Comparison of ENCODE assay signal across 17 cellular contexts in genomic region chr19:35011091-35011689, GRCh38. TPM values are rescaled to one million over a fixed set of nuclear protein-coding genes. Genes with fewer than 3 reads are reported as not detected.
A peak's percentile ranks its signal among the peaks of the same experiment; 100 is the strongest.
DNase-seq lines count a peak whose midpoint lies in the region; ATAC-seq and TF ChIP-seq lines count a peak whose summit lies in the region.
"Had no signal": no experiment of that assay in that cellular context is flagged by ENCODE, and none has a peak within 500 bp of the region (broad histone marks: within the 10 kb centered on the region; RNA-seq: fewer than 3 reads in every experiment).

No MANE protein-coding gene starts in this region.

- no peak overlapping the region for H2BK120ac ChIP-seq in mesenchymal stem cell (ENCODE audit: low read depth, low read length)

- no peak overlapping the region for H3K9ac ChIP-seq in mesenchymal stem cell (ENCODE audit: low read length)

- H3K18ac ChIP-seq in mesenchymal stem cell (ENCODE audit: low read depth in 1 of 2, low read length in 2 of 2) = no peak overlapping the region

- H3K27ac Mint-ChIP-seq in activated naive CD4-positive, alpha-beta T cell treated with anti-CD3 and anti-CD28 coated beads, Interleukin-2, amount 50 U/mL, for 24 hours = peak overlapping the region; percentile 55
- peak overlapping the region; percentile 65 for H3K27ac Mint-ChIP-seq in activated naive CD8-positive, alpha-beta T cell treated with anti-CD3 and anti-CD28 coated beads, Interleukin-2, amount 50 U/mL, for 24 hours
- peak overlapping the region; percentile 93 for H3K27ac Mint-ChIP-seq in stimulated activated effector memory CD8-positive, alpha-beta T cell treated with anti-CD3 and anti-CD28 coated beads, Interleukin-12 subunit alpha, Interleukin-12 subunit beta, amount 100 ng/mL, for 72 hours
- H3K27ac Mint-ChIP-seq in HFFc6 = no peak overlapping the region
- H3K27ac Mint-ChIP-seq: GM23338 had no signal

- H2AFZ ChIP-seq in mesenchymal stem cell (ENCODE audit: low read depth, low read length) = no peak overlapping the region
- H2AFZ ChIP-seq: GM23338 had no signal

- TF ChIP-seq CTCF in RWPE1 (conservative IDR thresholded peaks at IDR 0.05; ENCODE audit: low read depth) (no peak), HFFc6 (IDR thresholded peaks at IDR 0.05) (no peak)

- peaks cover 63 to 81% of the 10 kb centered on the region in 2 experiments for H3K36me3 ChIP-seq in mesenchymal stem cell (ENCODE audit: control insufficient read depth in 1 of 2, insufficient read depth in 2 of 2, low read depth in 1 of 2, low read length in 2 of 2)

- H3K36me3 Mint-ChIP-seq in activated naive CD4-positive, alpha-beta T cell treated with anti-CD3 and anti-CD28 coated beads, Interleukin-2, amount 50 U/mL, for 24 hours = peaks cover 13% of the 10 kb centered on the region
- H3K36me3 Mint-ChIP-seq in activated naive CD8-positive, alpha-beta T cell treated with anti-CD3 and anti-CD28 coated beads, Interleukin-2, amount 50 U/mL, for 24 hours (ENCODE audit: low read depth) = peaks cover 49% of the 10 kb centered on the region
- H3K36me3 Mint-ChIP-seq in stimulated activated effector memory CD8-positive, alpha-beta T cell treated with anti-CD3 and anti-CD28 coated beads, Interleukin-12 subunit alpha, Interleukin-12 subunit beta, amount 100 ng/mL, for 72 hours = peaks cover 98% of the 10 kb centered on the region
- H3K36me3 Mint-ChIP-seq in HFFc6 (ENCODE audit: low read depth) = peaks cover 12% of the 10 kb centered on the region; the same call in 1 of the 2 replicates

- no peak overlapping the region for H3K4ac ChIP-seq in mesenchymal stem cell (ENCODE audit: low read depth in 1 of 2, low read length in 2 of 2)

- H3K14ac ChIP-seq in mesenchymal stem cell (ENCODE audit: low read length in 2 of 2) = no peak overlapping the region

- H3K27ac ChIP-seq in RWPE1 (peak overlapping the region; percentile 8; the same call in 1 of the 2 replicates), mesenchymal stem cell (ENCODE audit: low read length, poor library complexity, severe bottlenecking) (no peak overlapping the region)
- H3K27ac ChIP-seq: prostate gland had no signal

- POLR2A ChIA-PET in RWPE1 (lab: Yijun Ruan, JAX; ENCODE audit: low non-redundant PET) = no interaction called here

- no peak overlapping the region for H2BK12ac ChIP-seq in mesenchymal stem cell (ENCODE audit: low read length in 2 of 2)

- WGBS in mesenchymal stem cell = 98% methylated on average over 13 of the region's 13 CpGs

- no peaks in the 10 kb centered on the region for H3K9me3 Mint-ChIP-seq in activated naive CD4-positive, alpha-beta T cell treated with anti-CD3 and anti-CD28 coated beads, Interleukin-2, amount 50 U/mL, for 24 hours
- no peaks in the 10 kb centered on the region for H3K9me3 Mint-ChIP-seq in activated naive CD8-positive, alpha-beta T cell treated with anti-CD3 and anti-CD28 coated beads, Interleukin-2, amount 50 U/mL, for 24 hours
- no peaks in the 10 kb centered on the region for H3K9me3 Mint-ChIP-seq in stimulated activated effector memory CD8-positive, alpha-beta T cell treated with anti-CD3 and anti-CD28 coated beads, Interleukin-12 subunit alpha, Interleukin-12 subunit beta, amount 100 ng/mL, for 72 hours
- no peaks in the 10 kb centered on the region for H3K9me3 Mint-ChIP-seq in HFFc6
- H3K9me3 Mint-ChIP-seq: GM23338 had no signal

- H3K23ac ChIP-seq in mesenchymal stem cell (ENCODE audit: low read length in 2 of 2) = no peak overlapping the region

- CTCF ChIA-PET in RWPE1 (lab: Yijun Ruan, JAX) = no interaction called here

- H3K79me1 ChIP-seq in mesenchymal stem cell (replicated peaks; ENCODE audit: low read length, poor library complexity, severe bottlenecking) = peaks cover 40% of the 10 kb centered on the region

- H3K4me3 Mint-ChIP-seq in activated naive CD4-positive, alpha-beta T cell treated with anti-CD3 and anti-CD28 coated beads, Interleukin-2, amount 50 U/mL, for 24 hours = no peak overlapping the region
- no peak overlapping the region for H3K4me3 Mint-ChIP-seq in activated naive CD8-positive, alpha-beta T cell treated with anti-CD3 and anti-CD28 coated beads, Interleukin-2, amount 50 U/mL, for 24 hours
- peak overlapping the region; percentile 17 for H3K4me3 Mint-ChIP-seq in stimulated activated effector memory CD8-positive, alpha-beta T cell treated with anti-CD3 and anti-CD28 coated beads, Interleukin-12 subunit alpha, Interleukin-12 subunit beta, amount 100 ng/mL, for 72 hours
- no peak overlapping the region for H3K4me3 Mint-ChIP-seq in HFFc6
- H3K4me3 Mint-ChIP-seq: GM23338 had no signal

- no peaks in the 10 kb centered on the region for H3K27me3 Mint-ChIP-seq in activated naive CD4-positive, alpha-beta T cell treated with anti-CD3 and anti-CD28 coated beads, Interleukin-2, amount 50 U/mL, for 24 hours
- H3K27me3 Mint-ChIP-seq in activated naive CD8-positive, alpha-beta T cell treated with anti-CD3 and anti-CD28 coated beads, Interleukin-2, amount 50 U/mL, for 24 hours = no peaks in the 10 kb centered on the region
- H3K27me3 Mint-ChIP-seq in HFFc6 (ENCODE audit: insufficient read depth) = peaks cover 1% of the 10 kb centered on the region; the same call in 1 of the 2 replicates

- peaks cover 9% of the 10 kb centered on the region for H3K4me1 ChIP-seq in mesenchymal stem cell (ENCODE audit: control insufficient read depth, insufficient read depth, low read depth, low read length)

- H3K4me3 ChIP-seq in mesenchymal stem cell (ENCODE audit: insufficient read depth in 1 of 2, low read depth in 1 of 2, low read length in 2 of 2) = no peak overlapping the region
- H3K4me3 ChIP-seq: GM23338, lung, prostate gland had no signal

- H2AK5ac ChIP-seq in mesenchymal stem cell (ENCODE audit: low read length, severe bottlenecking) = no peak overlapping the region

- no peak for DNase-seq in activated naive CD4-positive, alpha-beta T cell (lab: John Stamatoyannopoulos, UW)
- no peak for DNase-seq in RWPE1 (ENCODE audit: low spot score)
- DNase-seq in activated naive CD8-positive, alpha-beta T cell treated with anti-CD3 and anti-CD28 coated beads, Interleukin-2, amount 50 U/mL, for 24 hours = no peak
- no peak for DNase-seq in stimulated activated effector memory CD8-positive, alpha-beta T cell treated with anti-CD3 and anti-CD28 coated beads, Interleukin-12 subunit alpha, Interleukin-12 subunit beta, amount 100 ng/mL, for 72 hours (ENCODE audit: low spot score in 2 of 2)
- DNase-seq in HFFc6 = no peak
- no peak for DNase-seq in NCI-H446 (lab: John Stamatoyannopoulos, UW)
- no peak for DNase-seq in mesenchymal stem cell
- DNase-seq: amniotic stem cell, foreskin melanocyte, GDM1, NCI-H2171, NCI-H82 had no signal

- peaks cover 65% of the 10 kb centered on the region for H3K4me1 Mint-ChIP-seq in activated naive CD4-positive, alpha-beta T cell treated with anti-CD3 and anti-CD28 coated beads, Interleukin-2, amount 50 U/mL, for 24 hours
- H3K4me1 Mint-ChIP-seq in activated naive CD8-positive, alpha-beta T cell treated with anti-CD3 and anti-CD28 coated beads, Interleukin-2, amount 50 U/mL, for 24 hours = peaks cover 62% of the 10 kb centered on the region
- peaks cover 73% of the 10 kb centered on the region for H3K4me1 Mint-ChIP-seq in stimulated activated effector memory CD8-positive, alpha-beta T cell treated with anti-CD3 and anti-CD28 coated beads, Interleukin-12 subunit alpha, Interleukin-12 subunit beta, amount 100 ng/mL, for 72 hours
- H3K4me1 Mint-ChIP-seq in HFFc6 (ENCODE audit: low read depth) = peaks cover 10% of the 10 kb centered on the region

- no peak overlapping the region for H4K8ac ChIP-seq in mesenchymal stem cell (ENCODE audit: low read length)

- H2BK5ac ChIP-seq in mesenchymal stem cell (ENCODE audit: low read depth, low read length, poor library complexity, severe bottlenecking) = no peak overlapping the region

- ATAC-seq in activated naive CD8-positive, alpha-beta T cell treated with anti-CD3 and anti-CD28 coated beads, Interleukin-2, amount 50 U/mL, for 24 hours = no peak
- ATAC-seq in stimulated activated effector memory CD8-positive, alpha-beta T cell treated with anti-CD3 and anti-CD28 coated beads, Interleukin-12 subunit alpha, Interleukin-12 subunit beta, amount 100 ng/mL, for 72 hours = peak; percentile 38
- ATAC-seq: GM23338 had no signal

- H4K91ac ChIP-seq in mesenchymal stem cell (ENCODE audit: low read length) = no peak overlapping the region

- no peaks in the 10 kb centered on the region for H3K9me3 ChIP-seq in mesenchymal stem cell (ENCODE audit: control insufficient read depth, low read length)
- H3K9me3 ChIP-seq: prostate gland had no signal

- no peak overlapping the region for H2BK15ac ChIP-seq in mesenchymal stem cell (ENCODE audit: low read depth, poor library complexity, severe bottlenecking)

- no peaks in the 10 kb centered on the region for H3K27me3 ChIP-seq in mesenchymal stem cell (ENCODE audit: control insufficient read depth in 1 of 2, insufficient read depth in 1 of 2, low read length in 2 of 2)

- no peak overlapping the region for H3K4me2 ChIP-seq in mesenchymal stem cell (ENCODE audit: low read length, poor library complexity, severe bottlenecking)
- H3K4me2 ChIP-seq: GM23338 had no signal

RNA-seq across cellular contexts. Expression of gene GRAMD1A, which starts 11.1 kb away (rescaled TPM):
- 10 to 100 TPM; 48.2 to 51.3 (median 50.0) TPM for total RNA-seq in HFFc6 (2021; fragmentation: NEBNext Ultra II Directional; extraction: Animal tissue kit (Norgen Biotek cat#: 25700))
- polyA plus RNA-seq in mesenchymal stem cell (2013, experiment 1 of 2) = 54.4 TPM
- polyA plus RNA-seq in mesenchymal stem cell (2013, experiment 2 of 2) = 53.5 TPM

RNA-seq across cellular contexts. Expression of gene SCN1B, which starts 19.1 kb away (rescaled TPM):
- total RNA-seq in HFFc6 (2021; fragmentation: NEBNext Ultra II Directional; extraction: Animal tissue kit (Norgen Biotek cat#: 25700)) = 10 to 100 TPM in 4 of 6 experiments, 1 to 10 TPM in 2; 6.8 to 14.2 (median 12.6) TPM
- 4.9 TPM for polyA plus RNA-seq in mesenchymal stem cell (2013, experiment 1 of 2)
- polyA plus RNA-seq in mesenchymal stem cell (2013, experiment 2 of 2) = 5.4 TPM

RNA-seq across cellular contexts. Expression of gene HPN, which starts 30.3 kb away (rescaled TPM):
- not detected for total RNA-seq in HFFc6 (2021; fragmentation: NEBNext Ultra II Directional; extraction: Animal tissue kit (Norgen Biotek cat#: 25700))
- polyA plus RNA-seq in mesenchymal stem cell (2013, experiment 1 of 2) = 0.21 TPM
- polyA plus RNA-seq in mesenchymal stem cell (2013, experiment 2 of 2) = 0.15 TPM
- total RNA-seq: chondrocyte had no signal

RNA-seq across cellular contexts. Expression of gene ZNF792, which starts 47.2 kb away (rescaled TPM):
- 1 to 10 TPM; 2.7 to 3.2 (median 3.0) TPM for total RNA-seq in HFFc6 (2021; fragmentation: NEBNext Ultra II Directional; extraction: Animal tissue kit (Norgen Biotek cat#: 25700))
- polyA plus RNA-seq in mesenchymal stem cell (2013, experiment 1 of 2) = 3.2 TPM
- polyA plus RNA-seq in mesenchymal stem cell (2013, experiment 2 of 2) = 3.4 TPM
